8 cellular contexts compared by ENCODE assay signal in genomic region chr5:32092938-32093812, GRCh38.
DNase-seq lines count a peak whose midpoint lies in the region; ATAC-seq lines count a peak whose summit lies in the region.

No MANE protein-coding gene starts in this region.

- DNase-seq in 8988T (peak; percentile 81), NCI-H1694 treated with DMSO at 0.1 percent for 48 hours (lab: John Stamatoyannopoulos, UW) (peak; percentile 87), T-helper 1 cell (peak in 4 of 5 donors; percentile 24 to 60 (median 52)), anterior cingulate cortex (lab: John Stamatoyannopoulos, UW) (peak in 42 of 58 donors; percentile 7 to 73 (median 36)), hippocampal formation (lab: John Stamatoyannopoulos, UW) (peak; percentile 56 to 64), smooth muscle cell of the brain vasculature (ENCODE audit: low read depth, low spot score) (peak; percentile 47)

- peak; percentile 88 for ATAC-seq in GM18517 (IDR thresholded peaks at IDR 0.05; ENCODE audit: unreplicated experiment)
- ATAC-seq in HG02981 (IDR thresholded peaks at IDR 0.05; ENCODE audit: unreplicated experiment), result peak; percentile 92

Comparison
In these comparisons a context has a peak if more than half of its experiments do, and no peak if none do; other contexts are left out.
1. Peak in every context shown above with its lines: DNase-seq and ATAC-seq.
2. DNase-seq: peak in every context shown above with its lines; median percentile 87 in NCI-H1694 treated with DMSO at 0.1 percent for 48 hours; 81 in 8988T; 60 in hippocampal formation; 52 in T-helper 1 cell; 47 in smooth muscle cell of the brain vasculature; 36 in anterior cingulate cortex.